ENCODE assay signal across 14 cellular contexts in genomic region chr10:114391599-114391998, GRCh38. TPM values are rescaled to one million over a fixed set of nuclear protein-coding genes. Genes with fewer than 3 reads are reported as not detected.
DNase-seq lines count a peak whose midpoint lies in the region; ATAC-seq, FAIRE-seq and TF ChIP-seq lines count a peak whose summit lies in the region.
"Had no signal": no experiment of that assay in that cellular context is flagged by ENCODE, and none has a peak within 500 bp of the region (broad histone marks: within the 10 kb centered on the region; RNA-seq: fewer than 3 reads in every experiment).

No MANE protein-coding gene starts in this region.

- ATAC-seq in HG02852 (IDR thresholded peaks at IDR 0.05; ENCODE audit: unreplicated experiment) (no peak), GM18907 (IDR thresholded peaks at IDR 0.05; ENCODE audit: unreplicated experiment) (no peak)

- DNase-seq in RWPE1 (ENCODE audit: low spot score) (no peak), keratinocyte (ENCODE audit: low read depth, low spot score) (no peak), thyroid gland (peak; percentile 56 to 57)
- DNase-seq in activated CD4-positive, CD25-positive, alpha-beta regulatory T cell (lab: John Stamatoyannopoulos, UW), result no peak
- DNase-seq: DMS79 treated with DMSO at 0.1 percent for 48 hours, H7, KG1, MV-4-11, NCI-H1694 treated with DMSO at 0.1 percent for 48 hours, RPMI8226 had no signal

- TF ChIP-seq EP300 in Ishikawa (IDR thresholded peaks at IDR 0.05; ENCODE audit: borderline replicate concordance), result peak; percentile 49

- peaks cover 74% of the 10 kb centered on the region for H3K79me2 ChIP-seq in keratinocyte (ENCODE audit: control insufficient read depth, insufficient read depth, low read length)

- POLR2A ChIA-PET in RWPE1 (lab: Yijun Ruan, JAX; ENCODE audit: low non-redundant PET), result no interaction called here

- CTCF ChIA-PET in RWPE1 (lab: Yijun Ruan, JAX), result no interaction called here

- TF ChIP-seq CTCF in RWPE1 (conservative IDR thresholded peaks at IDR 0.05; ENCODE audit: low read depth) (no peak), keratinocyte (optimal IDR thresholded peaks at IDR 0.05 in 1 of 3, IDR thresholded peaks at IDR 0.05 in 1 of 3, conservative IDR thresholded peaks at IDR 0.05 in 1 of 3; ENCODE audit: extremely low read depth in 1 of 3, insufficient read depth in 2 of 3, low read length in 3 of 3) (no peak), thyroid gland (IDR thresholded peaks at IDR 0.05) (no peak)

- no peak for TF ChIP-seq POLR2A in thyroid gland (IDR thresholded peaks at IDR 0.05)

- H3K9me3 ChIP-seq in keratinocyte (ENCODE audit: control insufficient read depth, low read depth, low read length), result no peaks in the 10 kb centered on the region
- H3K9me3 ChIP-seq in thyroid gland, result no peaks in the 10 kb centered on the region

- H3K27ac ChIP-seq in RWPE1 (peak overlapping the region; percentile 59), keratinocyte (ENCODE audit: control insufficient read depth, insufficient read depth, low read length) (peak overlapping the region; percentile 10), thyroid gland (peak overlapping the region; percentile 88 to 98 (median 98))

- 38 to 50% methylated on average over 5 of the region's 5 CpGs for WGBS in thyroid gland, 2 donors

- H3K4me1 ChIP-seq in keratinocyte (ENCODE audit: control insufficient read depth, extremely low read depth, insufficient read depth, low read length) (peaks cover 76% of the 10 kb centered on the region), thyroid gland (peaks cover 90 to 97% of the 10 kb centered on the region in 2 donors)

- H2AFZ ChIP-seq in keratinocyte (ENCODE audit: control insufficient read depth, low read length), result no peak overlapping the region

- TF ChIP-seq RAD21 in Ishikawa (IDR thresholded peaks at IDR 0.05; ENCODE audit: low read depth), result no peak

- H3K27me3 ChIP-seq in keratinocyte (ENCODE audit: control insufficient read depth, extremely low read depth, insufficient read depth, low read length) (no peaks in the 10 kb centered on the region), thyroid gland (no peaks in the 10 kb centered on the region)

- intact Hi-C loops in thyroid gland (cut with DNase I), result no loop called here

- no peak for FAIRE-seq in keratinocyte (lab: Jason Lieb, UNC)

- H3K4me2 ChIP-seq in keratinocyte (ENCODE audit: control insufficient read depth, extremely low read depth, insufficient read depth, low read depth, low read length), result peak overlapping the region; percentile 25

- no peak overlapping the region for H3K9ac ChIP-seq in keratinocyte (ENCODE audit: control insufficient read depth, extremely low read depth, insufficient read depth, low read length)

- H3K36me3 ChIP-seq in keratinocyte (ENCODE audit: control insufficient read depth in 2 of 2, extremely low read depth in 1 of 2, insufficient read depth in 2 of 2, low read length in 2 of 2) (peaks cover 0 to 18% of the 10 kb centered on the region in 2 experiments), thyroid gland (no peaks in the 10 kb centered on the region)

- dilution Hi-C loops in keratinocyte (cut with MboI; ENCODE audit: extremely low pct_ligation_motif_present, low sequenced_read_pairs), result no loop called here

- H3K4me3 ChIP-seq in keratinocyte (ENCODE audit: control insufficient read depth in 2 of 3, extremely low read depth in 1 of 3, insufficient read depth in 2 of 3, low read depth in 1 of 3, low read length in 3 of 3) (no peak overlapping the region), thyroid gland (replicated peaks in 1 of 3) (no peak overlapping the region)

- H3K9me1 ChIP-seq in keratinocyte (ENCODE audit: control insufficient read depth, extremely low read depth, insufficient read depth, low read length), result peaks cover 11% of the 10 kb centered on the region

- no peaks in the 10 kb centered on the region for H4K20me1 ChIP-seq in keratinocyte (ENCODE audit: control insufficient read depth, extremely low read depth, insufficient read depth, low read length)

TF ChIP-seq in Ishikawa, 13 proteins besides CTCF, POLR2A, EP300 and RAD21:
- TF ChIP-seq TEAD4 (IDR thresholded peaks at IDR 0.05) (no peak), YY1 (IDR thresholded peaks at IDR 0.05; ENCODE audit: low read depth) (peak; percentile 55; the same call in 1 of the 2 replicates), EGR1 (IDR thresholded peaks at IDR 0.05) (no peak), TAF1 (IDR thresholded peaks at IDR 0.05; ENCODE audit: low read depth) (no peak), FOXM1 (IDR thresholded peaks at IDR 0.05; ENCODE audit: borderline replicate concordance, low read depth) (no peak), USF1 (IDR thresholded peaks at IDR 0.05) (no peak), NFIC (IDR thresholded peaks at IDR 0.05) (peak; percentile 82), CEBPB (IDR thresholded peaks at IDR 0.05) (no peak), TCF12 (IDR thresholded peaks at IDR 0.05; ENCODE audit: low read depth) (no peak), MAX (IDR thresholded peaks at IDR 0.05) (peak; percentile 92), CREB1 (IDR thresholded peaks at IDR 0.05; ENCODE audit: low read depth) (no peak), REST (IDR thresholded peaks at IDR 0.05; ENCODE audit: low read depth) (no peak), ZBTB7A (IDR thresholded peaks at IDR 0.05; ENCODE audit: low read depth) (no peak)

RNA-seq across cellular contexts. Expression of gene AFAP1L2, which starts 12.7 kb away (rescaled TPM):
- 36.8 to 52.5 TPM (median 40.4 TPM) in 3 replicates for polyA plus RNA-seq in keratinocyte
- 20.8 TPM for polyA plus RNA-seq in keratinocyte (2011; ENCODE audit: low read depth)
- polyA plus RNA-seq in keratinocyte (2011; cell fraction: cytosol; rRNA removed), result 29.7 and 35.5 TPM in 2 replicates
- polyA plus RNA-seq in keratinocyte (2011; cell fraction: nucleus; rRNA removed), result 69.0 and 69.2 TPM in 2 replicates
- 13.0 and 44.6 TPM in 2 replicates for polyA plus RNA-seq in keratinocyte (2012; ENCODE audit: low replicate concordance)
- polyA minus RNA-seq in keratinocyte, result 49.9 to 74.0 TPM (median 61.2 TPM) in 3 replicates
- 44.5 TPM for polyA minus RNA-seq in keratinocyte (2011; cell fraction: cytosol; rRNA and poly(A)+ RNA removed)
- 47.1 and 58.1 TPM in 2 replicates for polyA minus RNA-seq in keratinocyte (2011; cell fraction: nucleus; rRNA and poly(A)+ RNA removed)
- 100 to 1,000 TPM; 135 to 356 (median 299) TPM for total RNA-seq in thyroid gland
- total RNA-seq: NCI-H460 had no signal

Comparison
In these comparisons a context has a peak if more than half of its experiments do, and no peak if none do; other contexts are left out.
1. DNase-seq: peak in thyroid gland (2 of 2); none in RWPE1 (single experiment), keratinocyte (single experiment) and activated CD4-positive, CD25-positive, alpha-beta regulatory T cell (0 of 4).
2. H3K27ac ChIP-seq: peak in every context shown above with its lines; median percentile 98 in thyroid gland; 59 in RWPE1; 10 in keratinocyte.